In the genomic region with DNA sequence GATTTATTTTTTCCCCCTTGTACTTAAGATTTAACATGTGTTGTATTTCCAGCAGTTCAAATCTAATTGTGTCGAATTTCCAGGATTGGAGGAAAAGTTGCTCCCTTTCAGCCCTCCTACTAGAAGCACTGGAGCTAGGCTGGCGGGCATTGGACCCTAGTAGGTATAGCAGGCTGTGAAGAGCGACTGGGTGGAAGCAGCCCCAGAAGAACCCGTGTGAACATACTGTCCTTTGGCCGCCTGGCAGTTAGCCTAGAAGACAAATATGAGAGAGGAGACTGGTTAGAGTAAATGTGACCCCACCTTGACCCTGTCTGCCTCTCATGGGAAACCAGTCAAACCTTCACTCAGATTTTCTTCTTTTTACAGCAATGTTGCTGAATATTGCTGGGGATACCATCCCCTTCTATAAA, we compare ENCODE assay signal across 1 cellular context.
TF ChIP-seq lines count a peak whose summit lies in the region.

No MANE protein-coding gene starts in this region.

TF ChIP-seq in HepG2, 621 proteins besides CTCF, POLR2A, EP300 and RAD21 (continued from another document and continues in another):
- TF ChIP-seq, protein P1, sequence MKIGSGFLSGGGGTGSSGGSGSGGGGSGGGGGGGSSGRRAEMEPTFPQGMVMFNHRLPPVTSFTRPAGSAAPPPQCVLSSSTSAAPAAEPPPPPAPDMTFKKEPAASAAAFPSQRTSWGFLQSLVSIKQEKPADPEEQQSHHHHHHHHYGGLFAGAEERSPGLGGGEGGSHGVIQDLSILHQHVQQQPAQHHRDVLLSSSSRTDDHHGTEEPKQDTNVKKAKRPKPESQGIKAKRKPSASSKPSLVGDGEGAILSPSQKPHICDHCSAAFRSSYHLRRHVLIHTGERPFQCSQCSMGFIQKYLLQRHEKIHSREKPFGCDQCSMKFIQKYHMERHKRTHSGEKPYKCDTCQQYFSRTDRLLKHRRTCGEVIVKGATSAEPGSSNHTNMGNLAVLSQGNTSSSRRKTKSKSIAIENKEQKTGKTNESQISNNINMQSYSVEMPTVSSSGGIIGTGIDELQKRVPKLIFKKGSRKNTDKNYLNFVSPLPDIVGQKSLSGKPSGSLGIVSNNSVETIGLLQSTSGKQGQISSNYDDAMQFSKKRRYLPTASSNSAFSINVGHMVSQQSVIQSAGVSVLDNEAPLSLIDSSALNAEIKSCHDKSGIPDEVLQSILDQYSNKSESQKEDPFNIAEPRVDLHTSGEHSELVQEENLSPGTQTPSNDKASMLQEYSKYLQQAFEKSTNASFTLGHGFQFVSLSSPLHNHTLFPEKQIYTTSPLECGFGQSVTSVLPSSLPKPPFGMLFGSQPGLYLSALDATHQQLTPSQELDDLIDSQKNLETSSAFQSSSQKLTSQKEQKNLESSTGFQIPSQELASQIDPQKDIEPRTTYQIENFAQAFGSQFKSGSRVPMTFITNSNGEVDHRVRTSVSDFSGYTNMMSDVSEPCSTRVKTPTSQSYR (CRISPR knock-in tag; IDR thresholded peaks at IDR 0.05; ENCODE audit: borderline replicate concordance) = no peak
- TF ChIP-seq, protein P2, sequence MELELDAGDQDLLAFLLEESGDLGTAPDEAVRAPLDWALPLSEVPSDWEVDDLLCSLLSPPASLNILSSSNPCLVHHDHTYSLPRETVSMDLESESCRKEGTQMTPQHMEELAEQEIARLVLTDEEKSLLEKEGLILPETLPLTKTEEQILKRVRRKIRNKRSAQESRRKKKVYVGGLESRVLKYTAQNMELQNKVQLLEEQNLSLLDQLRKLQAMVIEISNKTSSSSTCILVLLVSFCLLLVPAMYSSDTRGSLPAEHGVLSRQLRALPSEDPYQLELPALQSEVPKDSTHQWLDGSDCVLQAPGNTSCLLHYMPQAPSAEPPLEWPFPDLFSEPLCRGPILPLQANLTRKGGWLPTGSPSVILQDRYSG (CRISPR knock-in tag; IDR thresholded peaks at IDR 0.05) = no peak
- TF ChIP-seq HNRNPUL1 (IDR thresholded peaks at IDR 0.05; ENCODE audit: low read depth, low read length) = no peak
- TF ChIP-seq RORA (CRISPR knock-in tag; IDR thresholded peaks at IDR 0.05) = no peak
- TF ChIP-seq KLF16 (CRISPR knock-in tag; IDR thresholded peaks at IDR 0.05) = peak in 1 of 2 experiments; percentile 54; a peak in 1 of 4 replicates
- TF ChIP-seq, protein P3, sequence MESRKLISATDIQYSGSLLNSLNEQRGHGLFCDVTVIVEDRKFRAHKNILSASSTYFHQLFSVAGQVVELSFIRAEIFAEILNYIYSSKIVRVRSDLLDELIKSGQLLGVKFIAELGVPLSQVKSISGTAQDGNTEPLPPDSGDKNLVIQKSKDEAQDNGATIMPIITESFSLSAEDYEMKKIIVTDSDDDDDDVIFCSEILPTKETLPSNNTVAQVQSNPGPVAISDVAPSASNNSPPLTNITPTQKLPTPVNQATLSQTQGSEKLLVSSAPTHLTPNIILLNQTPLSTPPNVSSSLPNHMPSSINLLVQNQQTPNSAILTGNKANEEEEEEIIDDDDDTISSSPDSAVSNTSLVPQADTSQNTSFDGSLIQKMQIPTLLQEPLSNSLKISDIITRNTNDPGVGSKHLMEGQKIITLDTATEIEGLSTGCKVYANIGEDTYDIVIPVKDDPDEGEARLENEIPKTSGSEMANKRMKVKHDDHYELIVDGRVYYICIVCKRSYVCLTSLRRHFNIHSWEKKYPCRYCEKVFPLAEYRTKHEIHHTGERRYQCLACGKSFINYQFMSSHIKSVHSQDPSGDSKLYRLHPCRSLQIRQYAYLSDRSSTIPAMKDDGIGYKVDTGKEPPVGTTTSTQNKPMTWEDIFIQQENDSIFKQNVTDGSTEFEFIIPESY (CRISPR knock-in tag; IDR thresholded peaks at IDR 0.05) = no peak
- no peak for TF ChIP-seq HDAC6 (IDR thresholded peaks at IDR 0.05; ENCODE audit: low read depth, low read length)
- TF ChIP-seq, protein P4, sequence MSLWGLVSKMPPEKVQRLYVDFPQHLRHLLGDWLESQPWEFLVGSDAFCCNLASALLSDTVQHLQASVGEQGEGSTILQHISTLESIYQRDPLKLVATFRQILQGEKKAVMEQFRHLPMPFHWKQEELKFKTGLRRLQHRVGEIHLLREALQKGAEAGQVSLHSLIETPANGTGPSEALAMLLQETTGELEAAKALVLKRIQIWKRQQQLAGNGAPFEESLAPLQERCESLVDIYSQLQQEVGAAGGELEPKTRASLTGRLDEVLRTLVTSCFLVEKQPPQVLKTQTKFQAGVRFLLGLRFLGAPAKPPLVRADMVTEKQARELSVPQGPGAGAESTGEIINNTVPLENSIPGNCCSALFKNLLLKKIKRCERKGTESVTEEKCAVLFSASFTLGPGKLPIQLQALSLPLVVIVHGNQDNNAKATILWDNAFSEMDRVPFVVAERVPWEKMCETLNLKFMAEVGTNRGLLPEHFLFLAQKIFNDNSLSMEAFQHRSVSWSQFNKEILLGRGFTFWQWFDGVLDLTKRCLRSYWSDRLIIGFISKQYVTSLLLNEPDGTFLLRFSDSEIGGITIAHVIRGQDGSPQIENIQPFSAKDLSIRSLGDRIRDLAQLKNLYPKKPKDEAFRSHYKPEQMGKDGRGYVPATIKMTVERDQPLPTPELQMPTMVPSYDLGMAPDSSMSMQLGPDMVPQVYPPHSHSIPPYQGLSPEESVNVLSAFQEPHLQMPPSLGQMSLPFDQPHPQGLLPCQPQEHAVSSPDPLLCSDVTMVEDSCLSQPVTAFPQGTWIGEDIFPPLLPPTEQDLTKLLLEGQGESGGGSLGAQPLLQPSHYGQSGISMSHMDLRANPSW (CRISPR knock-in tag; IDR thresholded peaks at IDR 0.05; ENCODE audit: borderline replicate concordance) = peak; percentile 50; the same call in 1 of the 2 replicates
- no peak for TF ChIP-seq ZNF776 (CRISPR knock-in tag; IDR thresholded peaks at IDR 0.05)
- no peak for TF ChIP-seq EZH2 (conservative IDR thresholded peaks at IDR 0.05; ENCODE audit: low read depth, low read length)
- TF ChIP-seq NFYC (CRISPR knock-in tag; IDR thresholded peaks at IDR 0.05) = no peak
- TF ChIP-seq, protein P5, sequence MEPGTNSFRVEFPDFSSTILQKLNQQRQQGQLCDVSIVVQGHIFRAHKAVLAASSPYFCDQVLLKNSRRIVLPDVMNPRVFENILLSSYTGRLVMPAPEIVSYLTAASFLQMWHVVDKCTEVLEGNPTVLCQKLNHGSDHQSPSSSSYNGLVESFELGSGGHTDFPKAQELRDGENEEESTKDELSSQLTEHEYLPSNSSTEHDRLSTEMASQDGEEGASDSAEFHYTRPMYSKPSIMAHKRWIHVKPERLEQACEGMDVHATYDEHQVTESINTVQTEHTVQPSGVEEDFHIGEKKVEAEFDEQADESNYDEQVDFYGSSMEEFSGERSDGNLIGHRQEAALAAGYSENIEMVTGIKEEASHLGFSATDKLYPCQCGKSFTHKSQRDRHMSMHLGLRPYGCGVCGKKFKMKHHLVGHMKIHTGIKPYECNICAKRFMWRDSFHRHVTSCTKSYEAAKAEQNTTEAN (CRISPR knock-in tag; conservative IDR thresholded peaks at IDR 0.05) = 0 out of 2 replicates have a peak, but pooled peaks have one; percentile 34
- TF ChIP-seq, protein P6, sequence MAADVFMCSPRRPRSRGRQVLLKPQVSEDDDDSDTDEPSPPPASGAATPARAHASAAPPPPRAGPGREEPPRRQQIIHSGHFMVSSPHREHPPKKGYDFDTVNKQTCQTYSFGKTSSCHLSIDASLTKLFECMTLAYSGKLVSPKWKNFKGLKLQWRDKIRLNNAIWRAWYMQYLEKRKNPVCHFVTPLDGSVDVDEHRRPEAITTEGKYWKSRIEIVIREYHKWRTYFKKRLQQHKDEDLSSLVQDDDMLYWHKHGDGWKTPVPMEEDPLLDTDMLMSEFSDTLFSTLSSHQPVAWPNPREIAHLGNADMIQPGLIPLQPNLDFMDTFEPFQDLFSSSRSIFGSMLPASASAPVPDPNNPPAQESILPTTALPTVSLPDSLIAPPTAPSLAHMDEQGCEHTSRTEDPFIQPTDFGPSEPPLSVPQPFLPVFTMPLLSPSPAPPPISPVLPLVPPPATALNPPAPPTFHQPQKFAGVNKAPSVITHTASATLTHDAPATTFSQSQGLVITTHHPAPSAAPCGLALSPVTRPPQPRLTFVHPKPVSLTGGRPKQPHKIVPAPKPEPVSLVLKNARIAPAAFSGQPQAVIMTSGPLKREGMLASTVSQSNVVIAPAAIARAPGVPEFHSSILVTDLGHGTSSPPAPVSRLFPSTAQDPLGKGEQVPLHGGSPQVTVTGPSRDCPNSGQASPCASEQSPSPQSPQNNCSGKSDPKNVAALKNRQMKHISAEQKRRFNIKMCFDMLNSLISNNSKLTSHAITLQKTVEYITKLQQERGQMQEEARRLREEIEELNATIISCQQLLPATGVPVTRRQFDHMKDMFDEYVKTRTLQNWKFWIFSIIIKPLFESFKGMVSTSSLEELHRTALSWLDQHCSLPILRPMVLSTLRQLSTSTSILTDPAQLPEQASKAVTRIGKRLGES (CRISPR knock-in tag; IDR thresholded peaks at IDR 0.05; ENCODE audit: borderline replicate concordance) = no peak
- TF ChIP-seq SNRNP70 (IDR thresholded peaks at IDR 0.05; ENCODE audit: low read depth, low read length) = no peak
- TF ChIP-seq ZFP82 (CRISPR knock-in tag; IDR thresholded peaks at IDR 0.05; ENCODE audit: borderline replicate concordance) = no peak
- no peak for TF ChIP-seq KAT7 (CRISPR knock-in tag; IDR thresholded peaks at IDR 0.05; ENCODE audit: borderline replicate concordance)
- no peak for TF ChIP-seq ZNF678 (CRISPR knock-in tag; IDR thresholded peaks at IDR 0.05)
- TF ChIP-seq ZFP1 (CRISPR knock-in tag; IDR thresholded peaks at IDR 0.05) = no peak; the same call in 1 of the 2 replicates
- no peak for TF ChIP-seq ZFX (CRISPR knock-in tag; IDR thresholded peaks at IDR 0.05; ENCODE audit: low read depth)
- TF ChIP-seq ZNF713 (CRISPR knock-in tag; IDR thresholded peaks at IDR 0.05) = no peak
- TF ChIP-seq PAWR (CRISPR knock-in tag; IDR thresholded peaks at IDR 0.05; ENCODE audit: borderline replicate concordance) = no peak
- TF ChIP-seq, protein P7, sequence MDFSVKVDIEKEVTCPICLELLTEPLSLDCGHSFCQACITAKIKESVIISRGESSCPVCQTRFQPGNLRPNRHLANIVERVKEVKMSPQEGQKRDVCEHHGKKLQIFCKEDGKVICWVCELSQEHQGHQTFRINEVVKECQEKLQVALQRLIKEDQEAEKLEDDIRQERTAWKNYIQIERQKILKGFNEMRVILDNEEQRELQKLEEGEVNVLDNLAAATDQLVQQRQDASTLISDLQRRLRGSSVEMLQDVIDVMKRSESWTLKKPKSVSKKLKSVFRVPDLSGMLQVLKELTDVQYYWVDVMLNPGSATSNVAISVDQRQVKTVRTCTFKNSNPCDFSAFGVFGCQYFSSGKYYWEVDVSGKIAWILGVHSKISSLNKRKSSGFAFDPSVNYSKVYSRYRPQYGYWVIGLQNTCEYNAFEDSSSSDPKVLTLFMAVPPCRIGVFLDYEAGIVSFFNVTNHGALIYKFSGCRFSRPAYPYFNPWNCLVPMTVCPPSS (IDR thresholded peaks at IDR 0.05) = no peak
- TF ChIP-seq KLF6 (CRISPR knock-in tag; IDR thresholded peaks at IDR 0.05) = no peak
- TF ChIP-seq SMAD9 (CRISPR knock-in tag; IDR thresholded peaks at IDR 0.05) = no peak
- TF ChIP-seq KAT2B (IDR thresholded peaks at IDR 0.05; ENCODE audit: borderline replicate concordance, low read depth, low read length) = no peak
- TF ChIP-seq, protein P8, sequence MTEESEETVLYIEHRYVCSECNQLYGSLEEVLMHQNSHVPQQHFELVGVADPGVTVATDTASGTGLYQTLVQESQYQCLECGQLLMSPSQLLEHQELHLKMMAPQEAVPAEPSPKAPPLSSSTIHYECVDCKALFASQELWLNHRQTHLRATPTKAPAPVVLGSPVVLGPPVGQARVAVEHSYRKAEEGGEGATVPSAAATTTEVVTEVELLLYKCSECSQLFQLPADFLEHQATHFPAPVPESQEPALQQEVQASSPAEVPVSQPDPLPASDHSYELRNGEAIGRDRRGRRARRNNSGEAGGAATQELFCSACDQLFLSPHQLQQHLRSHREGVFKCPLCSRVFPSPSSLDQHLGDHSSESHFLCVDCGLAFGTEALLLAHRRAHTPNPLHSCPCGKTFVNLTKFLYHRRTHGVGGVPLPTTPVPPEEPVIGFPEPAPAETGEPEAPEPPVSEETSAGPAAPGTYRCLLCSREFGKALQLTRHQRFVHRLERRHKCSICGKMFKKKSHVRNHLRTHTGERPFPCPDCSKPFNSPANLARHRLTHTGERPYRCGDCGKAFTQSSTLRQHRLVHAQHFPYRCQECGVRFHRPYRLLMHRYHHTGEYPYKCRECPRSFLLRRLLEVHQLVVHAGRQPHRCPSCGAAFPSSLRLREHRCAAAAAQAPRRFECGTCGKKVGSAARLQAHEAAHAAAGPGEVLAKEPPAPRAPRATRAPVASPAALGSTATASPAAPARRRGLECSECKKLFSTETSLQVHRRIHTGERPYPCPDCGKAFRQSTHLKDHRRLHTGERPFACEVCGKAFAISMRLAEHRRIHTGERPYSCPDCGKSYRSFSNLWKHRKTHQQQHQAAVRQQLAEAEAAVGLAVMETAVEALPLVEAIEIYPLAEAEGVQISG (CRISPR knock-in tag; IDR thresholded peaks at IDR 0.05) = peak; percentile 77
- TF ChIP-seq, protein P9, sequence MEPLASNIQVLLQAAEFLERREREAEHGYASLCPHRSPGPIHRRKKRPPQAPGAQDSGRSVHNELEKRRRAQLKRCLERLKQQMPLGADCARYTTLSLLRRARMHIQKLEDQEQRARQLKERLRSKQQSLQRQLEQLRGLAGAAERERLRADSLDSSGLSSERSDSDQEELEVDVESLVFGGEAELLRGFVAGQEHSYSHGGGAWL (CRISPR knock-in tag; IDR thresholded peaks at IDR 0.05) = no peak
- no peak for TF ChIP-seq RARG (CRISPR knock-in tag; IDR thresholded peaks at IDR 0.05; ENCODE audit: low read depth)
- TF ChIP-seq, protein P10, sequence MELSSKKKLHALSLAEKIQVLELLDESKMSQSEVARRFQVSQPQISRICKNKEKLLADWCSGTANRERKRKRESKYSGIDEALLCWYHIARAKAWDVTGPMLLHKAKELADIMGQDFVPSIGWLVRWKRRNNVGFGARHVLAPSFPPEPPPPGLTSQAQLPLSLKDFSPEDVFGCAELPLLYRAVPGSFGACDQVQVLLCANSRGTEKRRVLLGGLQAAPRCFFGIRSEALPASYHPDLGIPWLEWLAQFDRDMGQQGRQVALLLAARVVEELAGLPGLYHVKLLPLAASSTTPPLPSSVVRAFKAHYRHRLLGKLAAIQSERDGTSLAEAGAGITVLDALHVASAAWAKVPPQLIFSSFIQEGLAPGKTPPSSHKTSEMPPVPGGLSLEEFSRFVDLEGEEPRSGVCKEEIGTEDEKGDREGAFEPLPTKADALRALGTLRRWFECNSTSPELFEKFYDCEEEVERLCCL (CRISPR knock-in tag; IDR thresholded peaks at IDR 0.05; ENCODE audit: borderline replicate concordance) = no peak
- TF ChIP-seq ISX (CRISPR knock-in tag; conservative IDR thresholded peaks at IDR 0.05) = no peak
- no peak for TF ChIP-seq AKAP8 (CRISPR knock-in tag; IDR thresholded peaks at IDR 0.05)
- peak; percentile 72; the same call in 1 of the 2 replicates for TF ChIP-seq ZFP90 (CRISPR knock-in tag; IDR thresholded peaks at IDR 0.05; ENCODE audit: borderline replicate concordance)
- TF ChIP-seq ZNF562 (CRISPR knock-in tag; IDR thresholded peaks at IDR 0.05; ENCODE audit: borderline replicate concordance) = no peak
- peak; percentile 45; the same call in 1 of the 2 replicates for TF ChIP-seq ZNF205 (CRISPR knock-in tag; IDR thresholded peaks at IDR 0.05)
- TF ChIP-seq SIX1 (CRISPR knock-in tag; IDR thresholded peaks at IDR 0.05; ENCODE audit: borderline replicate concordance) = no peak; the same call in 1 of the 2 replicates
- TF ChIP-seq ZFYVE20 (CRISPR knock-in tag; IDR thresholded peaks at IDR 0.05; ENCODE audit: borderline replicate concordance, low read depth) = no peak
